15 cellular contexts compared by ENCODE assay signal in the genomic region with DNA sequence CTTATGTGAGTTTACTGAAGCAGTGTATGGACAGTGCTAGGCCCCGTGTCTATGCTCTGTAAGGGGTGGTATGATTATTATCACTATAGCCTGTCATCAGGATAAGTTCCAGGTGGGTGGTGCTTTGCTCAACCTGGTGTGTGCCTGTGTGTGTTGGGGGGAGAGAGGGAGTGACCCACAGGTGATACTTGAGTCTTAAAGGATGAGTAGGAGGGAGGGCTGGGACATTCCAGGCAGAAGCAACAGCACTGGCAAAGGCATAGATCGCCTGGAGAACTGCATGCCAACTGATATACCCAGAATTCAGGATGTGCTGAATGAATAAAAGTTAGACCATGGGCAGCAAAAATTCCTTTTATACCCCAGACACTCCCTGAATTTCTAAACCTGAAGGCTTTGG. TPM values are rescaled to one million over a fixed set of nuclear protein-coding genes. Genes with fewer than 3 reads are reported as not detected.
A peak's percentile ranks its signal among the peaks of the same experiment; 100 is the strongest.
DNase-seq lines count a peak whose midpoint lies in the region; ATAC-seq and TF ChIP-seq lines count a peak whose summit lies in the region.
"Had no signal": no experiment of that assay in that cellular context is flagged by ENCODE, and none has a peak within 500 bp of the region (broad histone marks: within the 10 kb centered on the region; RNA-seq: fewer than 3 reads in every experiment).

No MANE protein-coding gene starts in this region.

- H3K4me2 ChIP-seq in HCT116 (ENCODE audit: low read length): peak overlapping the region; percentile 31
- H3K4me2 ChIP-seq in neuronal stem cell (ENCODE audit: insufficient read depth, low read length, poor library complexity, severe bottlenecking): no peak overlapping the region
- H3K4me2 ChIP-seq: BLaER1, GM23338 had no signal

- no peak overlapping the region for H2BK12ac ChIP-seq in neuronal stem cell (ENCODE audit: low read length)

- RAD21 ChIA-PET in HCT116 (lab: Charles Lee; ENCODE audit: low non-redundant PET in 1 of 2, low total read pairs in 2 of 2, uncharacterized antibody in 2 of 2, unreplicated experiment in 2 of 2): no interaction called here

- H3K27ac Mint-ChIP-seq in naive thymus-derived CD8-positive, alpha-beta T cell: no peak overlapping the region
- no peak overlapping the region for H3K27ac Mint-ChIP-seq in CD4-positive, alpha-beta T cell
- H3K27ac Mint-ChIP-seq: GM23338 had no signal

- no peak overlapping the region for H2AFZ ChIP-seq in HCT116 (ENCODE audit: low read depth, low read length, poor library complexity, severe bottlenecking)
- H2AFZ ChIP-seq in neuronal stem cell (ENCODE audit: low read length): no peak overlapping the region
- H2AFZ ChIP-seq: GM23338 had no signal

- H3K4ac ChIP-seq in neuronal stem cell (ENCODE audit: low read length): no peak overlapping the region

- no peak overlapping the region for H4K91ac ChIP-seq in neuronal stem cell (ENCODE audit: low read depth, low read length, poor library complexity)

- H3K18ac ChIP-seq in neuronal stem cell (ENCODE audit: low read length): no peak overlapping the region

- peak overlapping the region; percentile 12 for H3K9ac ChIP-seq in HCT116 (ENCODE audit: low read length)
- no peak overlapping the region for H3K9ac ChIP-seq in neuronal stem cell (ENCODE audit: low read depth, low read length, poor library complexity)
- H3K9ac ChIP-seq: BLaER1 had no signal

- H3K14ac ChIP-seq in neuronal stem cell (ENCODE audit: low read length): no peak overlapping the region

- H3K36me3 Mint-ChIP-seq in naive thymus-derived CD8-positive, alpha-beta T cell: no peaks in the 10 kb centered on the region
- no peaks in the 10 kb centered on the region for H3K36me3 Mint-ChIP-seq in CD4-positive, alpha-beta T cell (ENCODE audit: low read depth)

- TF ChIP-seq POLR2A in HCT116 (IDR thresholded peaks at IDR 0.05; ENCODE audit: borderline replicate concordance, extremely low read depth, insufficient read depth, insufficient read length): no peak

- H4K8ac ChIP-seq in neuronal stem cell (ENCODE audit: low read depth, low read length): no peak overlapping the region

- peaks cover 0 to 6% of the 10 kb centered on the region in 2 experiments; a peak in 1 of 4 replicates for H3K36me3 ChIP-seq in HCT116 (ENCODE audit: control insufficient read depth in 1 of 2, insufficient read depth in 2 of 2, low read length in 2 of 2)
- H3K36me3 ChIP-seq in neuronal stem cell (replicated peaks in 1 of 2; ENCODE audit: control insufficient read depth in 2 of 2, insufficient read depth in 2 of 2, low read length in 2 of 2): peaks cover 0 to 3% of the 10 kb centered on the region in 2 donors
- H3K36me3 ChIP-seq in SJCRH30: no peaks in the 10 kb centered on the region
- H3K36me3 ChIP-seq: BLaER1 had no signal

- H3K4me3 ChIP-seq in HCT116 (replicated peaks in 1 of 2; ENCODE audit: low read depth in 1 of 2, low read length in 2 of 2) (no peak overlapping the region), neuronal stem cell (ENCODE audit: low read length in 2 of 2) (no peak overlapping the region), SJCRH30 (no peak overlapping the region)
- H3K4me3 ChIP-seq: BLaER1, GM23338 had no signal

- H3K27me3 ChIP-seq in HCT116 (ENCODE audit: insufficient read depth, low read length) (no peaks in the 10 kb centered on the region), neuronal stem cell (ENCODE audit: control insufficient read depth in 3 of 3, insufficient read depth in 3 of 3, low read depth in 1 of 3, low read length in 3 of 3) (no peaks in the 10 kb centered on the region), SJCRH30 (no peaks in the 10 kb centered on the region)
- peaks cover 16% of the 10 kb centered on the region for H3K27me3 ChIP-seq in CD4-positive, alpha-beta T cell (ENCODE audit: control insufficient read depth, insufficient read depth, low read length)

- BruUV-seq in HCT116 (replicated peaks; lab: Mats Ljungman, UMichigan): no TSS peak

- H2BK120ac ChIP-seq in neuronal stem cell (ENCODE audit: low read depth, low read length): no peak overlapping the region

- H3K79me1 ChIP-seq in neuronal stem cell (ENCODE audit: low read depth, low read length): peaks cover 9% of the 10 kb centered on the region

- CTCF ChIA-PET in HCT116 (lab: Charles Lee) (no interaction called here), RWPE1 (lab: Yijun Ruan, JAX) (no interaction called here)
- CTCF ChIA-PET in CD4-positive, alpha-beta T cell (lab: Charles Lee): no interaction called here

- no peak overlapping the region for H3K23ac ChIP-seq in neuronal stem cell (ENCODE audit: low read depth, low read length, poor library complexity)

- H3K4me1 Mint-ChIP-seq in naive thymus-derived CD8-positive, alpha-beta T cell: peaks cover 7 to 19% (median 11%) of the 10 kb centered on the region in 4 donors
- H3K4me1 Mint-ChIP-seq in CD4-positive, alpha-beta T cell (ENCODE audit: low read depth): peaks cover 15% of the 10 kb centered on the region

- no peak for ATAC-seq in HCT116
- no peak for ATAC-seq in naive thymus-derived CD8-positive, alpha-beta T cell
- ATAC-seq in CD4-positive, alpha-beta T cell (ENCODE audit: poor library complexity): no peak
- ATAC-seq: GM23338 had no signal

- no peaks in the 10 kb centered on the region for H3K9me2 ChIP-seq in HCT116 (ENCODE audit: insufficient read depth)

- H2BK15ac ChIP-seq in neuronal stem cell (ENCODE audit: low read length): no peak overlapping the region

- H3K4me1 ChIP-seq in HCT116 (ENCODE audit: control insufficient read depth in 1 of 2, insufficient read depth in 2 of 2, low read length in 2 of 2): peaks cover 52 to 69% of the 10 kb centered on the region in 2 experiments
- H3K4me1 ChIP-seq in neuronal stem cell (ENCODE audit: control insufficient read depth in 2 of 2, insufficient read depth in 1 of 2, low read depth in 1 of 2, low read length in 2 of 2): peaks cover 7 to 8% of the 10 kb centered on the region in 2 donors
- no peaks in the 10 kb centered on the region for H3K4me1 ChIP-seq in SJCRH30

- intact Hi-C loops in HCT116 (cut with micrococcal nuclease): no loop called here
- intact Hi-C loops in CD4-positive, alpha-beta T cell (cut with DNase I, micrococcal nuclease): no loop called here

- WGBS in neuronal stem cell (ENCODE audit: extremely low coverage in 2 of 2, insufficient read length in 2 of 2, insufficient replicate concordance in 1 of 2), 2 donors: no CpG with 5 or more reads among the region's 2 CpGs

- H3K4me3 Mint-ChIP-seq in naive thymus-derived CD8-positive, alpha-beta T cell: no peak overlapping the region
- H3K4me3 Mint-ChIP-seq in CD4-positive, alpha-beta T cell: no peak overlapping the region
- H3K4me3 Mint-ChIP-seq: GM23338 had no signal

- H2BK5ac ChIP-seq in neuronal stem cell (ENCODE audit: low read length): peak overlapping the region; percentile 67

- H3K79me2 ChIP-seq in HCT116 (ENCODE audit: insufficient read depth, low read length): peaks cover 88% of the 10 kb centered on the region

- no peaks in the 10 kb centered on the region for H4K20me1 ChIP-seq in HCT116 (ENCODE audit: insufficient read depth)
- H4K20me1 ChIP-seq: BLaER1 had no signal

- no peak overlapping the region for H2AK5ac ChIP-seq in neuronal stem cell (ENCODE audit: low read depth, low read length)

- POLR2A ChIA-PET in HCT116 (lab: Charles Lee) (interaction anchor here (1.5 kb wide), 1 partner anchor 12 kb away, joined by 3 read pairs; no protein-coding TSS in a partner anchor), RWPE1 (lab: Yijun Ruan, JAX; ENCODE audit: low non-redundant PET) (interaction anchor here (0.7 kb wide), 1 partner anchor 20 kb away, joined by 10 read pairs; no protein-coding TSS in a partner anchor)
- POLR2A ChIA-PET in naive thymus-derived CD8-positive, alpha-beta T cell (lab: Charles Lee): no interaction called here
- POLR2A ChIA-PET in CD4-positive, alpha-beta T cell (lab: Charles Lee): no interaction called here

- no peak for TF ChIP-seq CTCF in HCT116 (IDR thresholded peaks at IDR 0.05 in 2 of 3, conservative IDR thresholded peaks at IDR 0.05 in 1 of 3; ENCODE audit: borderline replicate concordance in 1 of 3, insufficient read depth in 1 of 3, low read depth in 2 of 3, low read length in 2 of 3)
- no peak for TF ChIP-seq CTCF in RWPE1 (conservative IDR thresholded peaks at IDR 0.05; ENCODE audit: low read depth)
- no peak for TF ChIP-seq CTCF in CD4-positive, alpha-beta T cell (IDR thresholded peaks at IDR 0.05)

- peaks cover 13 to 34% (median 19%) of the 10 kb centered on the region in 5 donors for H3K27me3 Mint-ChIP-seq in naive thymus-derived CD8-positive, alpha-beta T cell
- peaks cover 30% of the 10 kb centered on the region for H3K27me3 Mint-ChIP-seq in CD4-positive, alpha-beta T cell

- TF ChIP-seq RAD21 in HCT116 (IDR thresholded peaks at IDR 0.05; ENCODE audit: low read depth): no peak

- no peaks in the 10 kb centered on the region for H3K9me3 Mint-ChIP-seq in naive thymus-derived CD8-positive, alpha-beta T cell
- no peaks in the 10 kb centered on the region for H3K9me3 Mint-ChIP-seq in CD4-positive, alpha-beta T cell
- H3K9me3 Mint-ChIP-seq: GM23338 had no signal

- H3K9me3 ChIP-seq in HCT116 (ENCODE audit: control insufficient read depth in 1 of 2, insufficient read depth in 1 of 2, low read depth in 1 of 2, low read length in 2 of 2) (no peaks in the 10 kb centered on the region), neuronal stem cell (replicated peaks in 1 of 2; ENCODE audit: control insufficient read depth in 2 of 2, insufficient read depth in 1 of 2, low read depth in 1 of 2, low read length in 2 of 2) (no peaks in the 10 kb centered on the region), SJCRH30 (replicated peaks) (no peaks in the 10 kb centered on the region)
- no peaks in the 10 kb centered on the region for H3K9me3 ChIP-seq in CD4-positive, alpha-beta T cell (ENCODE audit: control insufficient read depth, low read length)
- H3K9me3 ChIP-seq: BLaER1 had no signal

- DNase-seq in HCT116 (ENCODE audit: low read depth, low spot score) (no peak), RWPE1 (ENCODE audit: low spot score) (no peak), epithelial cell of prostate (ENCODE audit: low read depth, low spot score) (no peak), neuronal stem cell (ENCODE audit: low spot score) (no peak), SJCRH30 (no peak)
- DNase-seq in naive thymus-derived CD8-positive, alpha-beta T cell: no peak
- no peak for DNase-seq in CD4-positive, alpha-beta T cell
- DNase-seq: 8988T, AML-193, DMS53, GF-D8, H7 had no signal

- H3K27ac ChIP-seq in HCT116 (ENCODE audit: low read depth, low read length): no peak overlapping the region
- H3K27ac ChIP-seq in RWPE1: peak overlapping the region; percentile 97
- H3K27ac ChIP-seq in epithelial cell of prostate: peak overlapping the region; percentile 9
- H3K27ac ChIP-seq in neuronal stem cell (replicated peaks; ENCODE audit: low read length): no peak overlapping the region
- H3K27ac ChIP-seq in CD4-positive, alpha-beta T cell (ENCODE audit: low read depth, low read length): no peak overlapping the region
- H3K27ac ChIP-seq in SJCRH30: no peak overlapping the region
- H3K27ac ChIP-seq: BLaER1 had no signal

RNA-seq across cellular contexts. Expression of gene KIAA1671, which starts 4.5 kb away (rescaled TPM):
- total RNA-seq in HCT116 (2021; ENCODE audit: unreplicated experiment): 36.8 TPM
- polyA plus RNA-seq in HCT116 (2012): 13.2 and 13.5 TPM in 2 replicates
- polyA plus RNA-seq in neuronal stem cell (2013, experiment 1 of 2): 8.3 TPM
- 8.6 TPM for polyA plus RNA-seq in neuronal stem cell (2013, experiment 2 of 2)
- total RNA-seq in naive thymus-derived CD8-positive, alpha-beta T cell: 1 to 10 TPM; 5.1 to 5.2 TPM
- polyA plus RNA-seq in naive thymus-derived CD8-positive, alpha-beta T cell: 1 to 10 TPM in 1 of 3 donors, under 1 TPM in 2; 0.33 to 2.7 (median 0.48) TPM
- 1 to 10 TPM; 2.6 to 2.9 TPM for total RNA-seq in CD4-positive, alpha-beta T cell
- 19.7 and 20.4 TPM in 2 replicates for total RNA-seq in SJCRH30 (2014; rRNA removed; shearing (Covaris generic))

RNA-seq across cellular contexts. Expression of gene LHFPL7, which starts 10.5 kb away (rescaled TPM):
- total RNA-seq in HCT116 (2021; ENCODE audit: unreplicated experiment): not detected
- polyA plus RNA-seq in HCT116 (2012): 0.17 TPM in 1 of 2 replicates, not detected in the other
- polyA plus RNA-seq in neuronal stem cell (2013, experiment 1 of 2): not detected
- not detected for polyA plus RNA-seq in neuronal stem cell (2013, experiment 2 of 2)
- not detected for total RNA-seq in naive thymus-derived CD8-positive, alpha-beta T cell
- not detected for polyA plus RNA-seq in naive thymus-derived CD8-positive, alpha-beta T cell
- not detected for total RNA-seq in CD4-positive, alpha-beta T cell
- total RNA-seq in SJCRH30 (2014; rRNA removed; shearing (Covaris generic)): not detected in 2 replicates
- total RNA-seq: GM23338, H7, HT-29 had no signal
- polyA plus RNA-seq: GM23338 had no signal

Comparison
In these comparisons a context has a peak if more than half of its experiments do, and no peak if none do; other contexts are left out.
1. H3K27ac ChIP-seq: peak in RWPE1 (single experiment) and epithelial cell of prostate (single experiment); none in HCT116 (single experiment), neuronal stem cell (single experiment), CD4-positive, alpha-beta T cell (single experiment) and SJCRH30 (single experiment).
2. POLR2A ChIA-PET loops: an anchor here in HCT116 (1.5 kb wide) and RWPE1 (0.7 kb wide); none called in naive thymus-derived CD8-positive, alpha-beta T cell and CD4-positive, alpha-beta T cell.